In genomic region chr1:116166655-116167054, GRCh38 we compare ENCODE assay signal across 21 cellular contexts. TPM values are rescaled to one million over a fixed set of nuclear protein-coding genes. Genes with fewer than 3 reads are reported as not detected.
"Had no signal": no experiment of that assay in that cellular context is flagged by ENCODE, and none has a peak within 500 bp of the region (broad histone marks: within the 10 kb centered on the region; RNA-seq: fewer than 3 reads in every experiment).

No MANE protein-coding gene starts in this region.

- FAIRE-seq: keratinocyte had no signal

- H3K4me3 ChIP-seq: esophagus squamous epithelium, SJCRH30, skin epidermis had no signal

- H3K27ac ChIP-seq: neutrophil, SJCRH30 had no signal

- ATAC-seq: activated CD8-positive, alpha-beta T cell treated with anti-CD3 and anti-CD28 coated beads, Interleukin-2, amount 10 ng/mL, durations not matched to agents 7 days and 5 days; stimulated activated naive CD8-positive, alpha-beta T cell treated with anti-CD3 and anti-CD28 coated beads, Interleukin-15, Interleukin-2, amounts not matched to agents 100 U/mL and 50 U/mL, for 24 hours had no signal

- H3K9me3 ChIP-seq: esophagus squamous epithelium, neutrophil, SJCRH30 had no signal

- H3K36me3 Mint-ChIP-seq: activated naive CD8-positive, alpha-beta T cell; naive B cell had no signal

- H3K27me3 Mint-ChIP-seq: activated naive CD8-positive, alpha-beta T cell had no signal

- DNase-seq: activated CD4-positive, alpha-beta T cell treated with anti-CD3 and anti-CD28 coated beads, Interleukin-2, amount 10 ng/mL, durations not matched to agents 24 days and 14 days; activated CD4-positive, CD25-positive, alpha-beta regulatory T cell; activated CD8-positive, alpha-beta memory T cell treated with anti-CD3 and anti-CD28 coated beads, Interleukin-2, amount 50 U/mL, for 4 hours; activated CD8-positive, alpha-beta T cell treated with anti-CD3 and anti-CD28 coated beads, Interleukin-2, amount 10 ng/mL, durations not matched to agents 7 days and 5 days; activated gamma-delta T cell treated with Interleukin-2 at 50 U/mL for 16 hours; activated T-cell treated with anti-CD3 and anti-CD28 coated beads, Interleukin-2, amount 50 U/mL, for 48 hours; amygdala; effector CD4-positive, alpha-beta T cell; esophagus squamous epithelium; head of caudate nucleus; naive B cell; retina; SJCRH30; stimulated activated CD4-positive, alpha-beta T cell treated with anti-CD3 and anti-CD28 coated beads, Interleukin-15, amount 100 ng/mL, for 24 hours; stimulated activated CD4-positive, alpha-beta T cell treated with anti-CD3 and anti-CD28 coated beads, Interleukin-4, amount 100 ng/mL, for 24 hours; stimulated activated naive CD8-positive, alpha-beta T cell treated with anti-CD3 and anti-CD28 coated beads, Interleukin-15, Interleukin-2, amounts not matched to agents 100 U/mL and 50 U/mL, for 24 hours had no signal

- H3K36me3 ChIP-seq: esophagus squamous epithelium, neutrophil, SJCRH30 had no signal

- H3K4me1 ChIP-seq: SJCRH30 had no signal

- H3K9me3 Mint-ChIP-seq: activated CD4-positive, alpha-beta T cell treated with anti-CD3 and anti-CD28 coated beads, Interleukin-2, amount 10 ng/mL, durations not matched to agents 24 days and 14 days; naive B cell had no signal

- H3K27me3 ChIP-seq: esophagus squamous epithelium had no signal

RNA-seq across cellular contexts. Expression of gene MAB21L3, which starts 55.5 kb away (rescaled TPM):
- total RNA-seq: activated CD4-positive, alpha-beta T cell treated with anti-CD3 and anti-CD28 coated beads, Interleukin-2, amount 10 ng/mL, durations not matched to agents 24 days and 14 days; activated CD8-positive, alpha-beta T cell treated with anti-CD3 and anti-CD28 coated beads, Interleukin-2, amount 10 ng/mL, durations not matched to agents 7 days and 5 days; T-helper 2 cell treated with Interferon-gamma antibody and Interleukin-4, amounts not matched to agents 100 ng/mL and 5 ng/mL, for 36 hours had no signal
